In genomic region chr3:119825820-119826219, GRCh38 we compare ENCODE assay signal across 1 cellular context.
TF ChIP-seq lines count a peak whose summit lies in the region.

No MANE protein-coding gene starts in this region.

TF ChIP-seq in HepG2, 621 proteins besides CTCF, POLR2A, EP300 and RAD21 (continued from another document and continues in another):
- no peak for TF ChIP-seq ZSCAN29 (CRISPR knock-in tag; conservative IDR thresholded peaks at IDR 0.05)
- TF ChIP-seq HOMEZ (CRISPR knock-in tag; IDR thresholded peaks at IDR 0.05; ENCODE audit: low read depth) = peak; percentile 73; the same call in 1 of the 2 replicates
- peak; percentile 93 for TF ChIP-seq GFI1 (CRISPR knock-in tag; IDR thresholded peaks at IDR 0.05; ENCODE audit: borderline replicate concordance)
- peak; percentile 56; the same call in 1 of the 2 replicates for TF ChIP-seq MYC (CRISPR knock-in tag; IDR thresholded peaks at IDR 0.05; ENCODE audit: borderline replicate concordance)
- no peak for TF ChIP-seq ZNF10 (CRISPR knock-in tag; IDR thresholded peaks at IDR 0.05; ENCODE audit: borderline replicate concordance, low read depth)
- TF ChIP-seq RXRB (CRISPR knock-in tag; IDR thresholded peaks at IDR 0.05; ENCODE audit: borderline replicate concordance) = peak; percentile 75
- TF ChIP-seq TFDP2 (CRISPR knock-in tag; IDR thresholded peaks at IDR 0.05) = peak; percentile 47; the same call in 1 of the 2 replicates
- no peak for TF ChIP-seq ZBTB49 (CRISPR knock-in tag; IDR thresholded peaks at IDR 0.05; ENCODE audit: borderline replicate concordance)
- TF ChIP-seq XBP1 (CRISPR knock-in tag; IDR thresholded peaks at IDR 0.05) = no peak
- TF ChIP-seq CREB3 (CRISPR knock-in tag; IDR thresholded peaks at IDR 0.05) = no peak
- no peak for TF ChIP-seq ZBTB21 (CRISPR knock-in tag; IDR thresholded peaks at IDR 0.05)
- TF ChIP-seq IKZF1 (IDR thresholded peaks at IDR 0.05) = no peak
- TF ChIP-seq MXI1 (IDR thresholded peaks at IDR 0.05; ENCODE audit: borderline replicate concordance, low read depth, low read length) = no peak
- no peak for TF ChIP-seq SRSF1 (optimal IDR thresholded peaks at IDR 0.05; ENCODE audit: low read depth, low read length)
- no peak for TF ChIP-seq ZNF503 (CRISPR knock-in tag; IDR thresholded peaks at IDR 0.05)
- no peak for TF ChIP-seq IRF9 (CRISPR knock-in tag; IDR thresholded peaks at IDR 0.05; ENCODE audit: borderline replicate concordance)
- TF ChIP-seq SIX4 (CRISPR knock-in tag; IDR thresholded peaks at IDR 0.05) = no peak
- TF ChIP-seq ZNF281 (CRISPR knock-in tag; IDR thresholded peaks at IDR 0.05; ENCODE audit: borderline replicate concordance) = no peak
- TF ChIP-seq ZBTB14 (CRISPR knock-in tag; IDR thresholded peaks at IDR 0.05) = no peak
- TF ChIP-seq MEIS1 (CRISPR knock-in tag; IDR thresholded peaks at IDR 0.05; ENCODE audit: borderline replicate concordance) = no peak
- TF ChIP-seq SAFB2 (CRISPR knock-in tag; IDR thresholded peaks at IDR 0.05; ENCODE audit: borderline replicate concordance, low read depth) = no peak
- no peak for TF ChIP-seq TEAD2 (CRISPR knock-in tag; IDR thresholded peaks at IDR 0.05)
- no peak for TF ChIP-seq RELA (CRISPR knock-in tag; IDR thresholded peaks at IDR 0.05)
- no peak for TF ChIP-seq NFKB2 (CRISPR knock-in tag; IDR thresholded peaks at IDR 0.05; ENCODE audit: borderline replicate concordance)
- no peak for TF ChIP-seq ZNF296 (CRISPR knock-in tag; conservative IDR thresholded peaks at IDR 0.05)
- peak; percentile 64; the same call in 1 of the 2 replicates for TF ChIP-seq RCOR2 (CRISPR knock-in tag; IDR thresholded peaks at IDR 0.05)
- TF ChIP-seq ZNF574 (CRISPR knock-in tag; IDR thresholded peaks at IDR 0.05) = peak; percentile 44
- no peak for TF ChIP-seq ZNF674 (CRISPR knock-in tag; IDR thresholded peaks at IDR 0.05; ENCODE audit: low read depth)
- TF ChIP-seq HMGA1 (CRISPR knock-in tag; conservative IDR thresholded peaks at IDR 0.05) = no peak
- peak; percentile 81 for TF ChIP-seq MAX (IDR thresholded peaks at IDR 0.05)
- TF ChIP-seq GPBP1L1 (CRISPR knock-in tag; IDR thresholded peaks at IDR 0.05) = no peak
- no peak for TF ChIP-seq ZNF841 (CRISPR knock-in tag; IDR thresholded peaks at IDR 0.05; ENCODE audit: borderline replicate concordance)
- TF ChIP-seq STAT6 (CRISPR knock-in tag; IDR thresholded peaks at IDR 0.05; ENCODE audit: borderline replicate concordance) = no peak
- TF ChIP-seq BATF2 (CRISPR knock-in tag; IDR thresholded peaks at IDR 0.05) = no peak
- TF ChIP-seq ZNF17 (CRISPR knock-in tag; IDR thresholded peaks at IDR 0.05) = no peak
- no peak for TF ChIP-seq HOXA5 (CRISPR knock-in tag; IDR thresholded peaks at IDR 0.05)
